8 cellular contexts compared by ENCODE assay signal in the genomic region with DNA sequence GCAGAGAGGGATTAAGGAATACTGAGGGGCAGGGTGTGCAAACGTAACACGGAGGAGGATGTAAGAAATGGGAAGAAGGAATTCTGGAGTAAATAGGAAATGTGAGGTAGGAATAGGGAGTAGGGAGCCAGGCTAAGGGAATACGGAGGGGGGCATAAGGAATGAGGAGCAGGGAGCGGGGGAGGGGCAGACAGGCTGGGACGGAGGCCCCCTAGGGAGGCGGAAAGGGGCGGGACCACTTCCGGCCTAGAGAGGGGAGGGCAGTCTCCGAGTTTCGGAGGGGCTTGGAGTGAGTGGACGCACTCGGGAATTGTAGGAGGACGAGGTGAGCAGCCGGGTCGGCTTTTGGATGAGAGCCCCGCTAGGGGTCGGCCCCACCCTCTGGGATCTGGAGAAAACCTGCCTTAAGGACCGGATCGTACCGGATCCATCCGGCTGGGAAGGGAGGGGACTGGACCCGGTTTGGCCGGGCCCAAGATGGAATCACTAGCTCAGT. TPM values are rescaled to one million over a fixed set of nuclear protein-coding genes. Genes with fewer than 3 reads are reported as not detected.
DNase-seq lines count a peak whose midpoint lies in the region; ATAC-seq, FAIRE-seq and TF ChIP-seq lines count a peak whose summit lies in the region.

No MANE protein-coding gene starts in this region.

- H3K23ac ChIP-seq in IMR-90 (ENCODE audit: low read depth, low read length), result peak overlapping the region; percentile 68

- TF ChIP-seq POLR2A in IMR-90 (IDR thresholded peaks at IDR 0.05; ENCODE audit: low read depth, low read length), result no peak

- no peak for TF ChIP-seq RAD21 in IMR-90 (IDR thresholded peaks at IDR 0.05; ENCODE audit: low read length)

- dilution Hi-C loops in IMR-90 (cut with HindIII; ENCODE audit: low sequenced_read_pairs, unreplicated experiment), result no loop called here

- in situ Hi-C loops in IMR-90 (cut with MboI; ENCODE audit: low sequenced_read_pairs), result no loop called here

- intact Hi-C loops in IMR-90 (cut with micrococcal nuclease), result loop anchor here (1.0 to 10.0 kb wide), 3 partner anchors 192 to 563 kb away; a partner anchor contains a TSS
- intact Hi-C loops in kidney (cut with DNase I), result no loop called here

- peak overlapping the region; percentile 51 for H4K5ac ChIP-seq in IMR-90 (ENCODE audit: low read depth, low read length)

- H3K79me1 ChIP-seq in IMR-90 (ENCODE audit: low read depth in 1 of 2, low read length in 2 of 2), result peaks cover 5 to 30% of the 10 kb centered on the region in 2 experiments; a peak in 2 of 4 replicates

- H3K14ac ChIP-seq in IMR-90 (replicated peaks; ENCODE audit: low read depth, low read length), result peak overlapping the region; percentile 95

- H4K8ac ChIP-seq in IMR-90 (ENCODE audit: low read depth in 2 of 2, low read length in 2 of 2), result peak overlapping the region; percentile 89 to 92; a peak in 3 of 4 replicates

- peaks cover 3% of the 10 kb centered on the region; the same call in 1 of the 2 replicates for H3K9me1 ChIP-seq in IMR-90 (ENCODE audit: insufficient read depth, low read length)

- H3K4ac ChIP-seq in IMR-90 (ENCODE audit: low read depth, low read length), result peak overlapping the region; percentile 74

- peaks cover 20% of the 10 kb centered on the region for H3K27me3 Mint-ChIP-seq in T-helper 1 cell treated with Interleukin-12 subunit alpha and Interleukin-12 subunit beta and Interleukin-4 antibody, amounts not matched to agents 30 μg/mL and 1 μg/mL, for 36 hours (ENCODE audit: low read depth)

- H2BK120ac ChIP-seq in IMR-90 (ENCODE audit: low read depth, low read length), result peak overlapping the region; percentile 46

- H3K56ac ChIP-seq in IMR-90 (ENCODE audit: extremely low read depth, insufficient read depth, low read length), result peak overlapping the region; percentile 81; the same call in 1 of the 2 replicates

- no TSS peak for BruUV-seq in IMR-90 (replicated peaks; lab: Mats Ljungman, UMichigan)

- peak; percentile 24 for DNase-seq in D721Med (ENCODE audit: insufficient read length, low spot score)
- no peak for DNase-seq in IMR-90
- no peak for DNase-seq in cardiac fibroblast (ENCODE audit: low read depth in 2 of 2)
- DNase-seq in kidney, result peak; percentile 90
- DNase-seq in smooth muscle cell of the brain vasculature (ENCODE audit: low read depth, low spot score), result peak; percentile 20
- DNase-seq in NOMO-1 treated with DMSO at 0.1 percent for 48 hours (lab: John Stamatoyannopoulos, UW; ENCODE audit: unreplicated experiment), result no peak

- H3K27ac ChIP-seq in IMR-90 (ENCODE audit: insufficient read depth, low read length) (peak overlapping the region; percentile 90), kidney (ENCODE audit: low read depth in 2 of 2, low read length in 2 of 2) (peak overlapping the region; percentile 93 to 94)

- peak overlapping the region; percentile 52 for H4K91ac ChIP-seq in IMR-90 (ENCODE audit: insufficient read depth, low read depth, low read length)

- ATAC-seq in GM21423 (IDR thresholded peaks at IDR 0.05; ENCODE audit: unreplicated experiment) (peak; percentile 27), IMR-90 (ENCODE audit: low read depth) (peak; percentile 60)

- 28% methylated on average over 8 of the region's 23 CpGs; no CpG with 5 or more reads in 1 of the 2 experiments for WGBS in IMR-90 (ENCODE audit: extremely low coverage in 2 of 2, insufficient read length in 1 of 2), 2 experiments

- H2BK5ac ChIP-seq in IMR-90 (ENCODE audit: low read depth, low read length, poor library complexity, severe bottlenecking), result peak overlapping the region; percentile 64

- peak overlapping the region; percentile 93 for H2AFZ ChIP-seq in IMR-90 (replicated peaks; ENCODE audit: low read length, poor library complexity)

- POLR2A ChIA-PET in IMR-90 (lab: Charles Lee; ENCODE audit: unreplicated experiment), result interaction anchor here (1.5 kb wide), 1 partner anchor 169 kb away, joined by 6 read pairs; no protein-coding TSS in a partner anchor

- peaks cover 16% of the 10 kb centered on the region for H3K36me3 Mint-ChIP-seq in T-helper 1 cell treated with Interleukin-12 subunit alpha and Interleukin-12 subunit beta and Interleukin-4 antibody, amounts not matched to agents 30 μg/mL and 1 μg/mL, for 36 hours (ENCODE audit: low read depth)

- H3K4me3 Mint-ChIP-seq in T-helper 1 cell treated with Interleukin-12 subunit alpha and Interleukin-12 subunit beta and Interleukin-4 antibody, amounts not matched to agents 30 μg/mL and 1 μg/mL, for 36 hours, result peak overlapping the region; percentile 96

- TF ChIP-seq CTCF in D721Med (IDR thresholded peaks at IDR 0.05; ENCODE audit: insufficient read depth, missing control alignments) (no peak), IMR-90 (conservative IDR thresholded peaks at IDR 0.05; ENCODE audit: low read depth, low read length) (no peak), cardiac fibroblast (IDR thresholded peaks at IDR 0.05; ENCODE audit: low read depth, low read length) (no peak), kidney (IDR thresholded peaks at IDR 0.05; ENCODE audit: borderline replicate concordance, extremely low read depth, insufficient read depth) (no peak)

- H4K20me1 ChIP-seq in IMR-90 (ENCODE audit: insufficient read depth, low read length), result peaks cover 18% of the 10 kb centered on the region; the same call in 1 of the 2 replicates

- peak overlapping the region; percentile 93 for H3K27ac Mint-ChIP-seq in T-helper 1 cell treated with Interleukin-12 subunit alpha and Interleukin-12 subunit beta and Interleukin-4 antibody, amounts not matched to agents 30 μg/mL and 1 μg/mL, for 36 hours

- H3K18ac ChIP-seq in IMR-90 (ENCODE audit: low read depth, low read length), result peak overlapping the region; percentile 14

- 0 out of 3 replicates have a peak overlapping the region, but pooled peaks have one; percentile 55 for H2BK15ac ChIP-seq in IMR-90 (ENCODE audit: low read depth, low read length)

- peak overlapping the region; percentile 75 for H3K4me2 ChIP-seq in IMR-90 (ENCODE audit: low read depth, low read length)

- H3K4me1 ChIP-seq in IMR-90 (ENCODE audit: control insufficient read depth, insufficient read depth, low read length) (peaks cover 7% of the 10 kb centered on the region; the same call in 1 of the 2 replicates), kidney (ENCODE audit: control insufficient read depth in 1 of 2, insufficient read depth in 1 of 2, low read depth in 1 of 2, low read length in 2 of 2) (peaks cover 0 to 10% of the 10 kb centered on the region in 2 donors)

- peak overlapping the region; percentile 70; the same call in 1 of the 2 replicates for H2AK5ac ChIP-seq in IMR-90 (ENCODE audit: low read depth, low read length)

- H3K9me3 ChIP-seq in IMR-90 (ENCODE audit: control insufficient read depth, insufficient read depth, low read length) (no peaks in the 10 kb centered on the region), kidney (ENCODE audit: control insufficient read depth in 1 of 2, low read length in 2 of 2) (no peaks in the 10 kb centered on the region)

- peak overlapping the region; percentile 88 for H2AK9ac ChIP-seq in IMR-90 (replicated peaks; ENCODE audit: low read depth, low read length, poor library complexity)

- H3K4me1 Mint-ChIP-seq in T-helper 1 cell treated with Interleukin-12 subunit alpha and Interleukin-12 subunit beta and Interleukin-4 antibody, amounts not matched to agents 30 μg/mL and 1 μg/mL, for 36 hours (ENCODE audit: low read depth), result peaks cover 15% of the 10 kb centered on the region

- no peak overlapping the region for H2BK20ac ChIP-seq in IMR-90 (ENCODE audit: low read depth, low read length)

- peak overlapping the region; percentile 84 for H3K4me3 ChIP-seq in IMR-90 (ENCODE audit: insufficient read depth, low read depth, low read length)
- peak overlapping the region; percentile 67 to 72 for H3K4me3 ChIP-seq in cardiac fibroblast (replicated peaks in 1 of 2; ENCODE audit: low read depth in 2 of 2, low read length in 2 of 2)
- peak overlapping the region; percentile 81 to 87 for H3K4me3 ChIP-seq in kidney (ENCODE audit: low read length in 2 of 2)

- H3K9ac ChIP-seq in IMR-90 (ENCODE audit: low read depth, low read length) (peak overlapping the region; percentile 98), kidney (ENCODE audit: low read length in 2 of 2) (peak overlapping the region; percentile 79 to 85)

- no peaks in the 10 kb centered on the region for H3K9me3 Mint-ChIP-seq in T-helper 1 cell treated with Interleukin-12 subunit alpha and Interleukin-12 subunit beta and Interleukin-4 antibody, amounts not matched to agents 30 μg/mL and 1 μg/mL, for 36 hours

- H3K27me3 ChIP-seq in IMR-90 (ENCODE audit: control insufficient read depth, insufficient read depth, low read length), result peaks cover 11% of the 10 kb centered on the region

- CTCF ChIA-PET in IMR-90 (lab: Yijun Ruan, JAX), result interaction anchor here (1.1 kb wide), 1 partner anchor 168 kb away, joined by 4 read pairs; no protein-coding TSS in a partner anchor

- FAIRE-seq in D721Med (lab: Jason Lieb, UNC) (no peak), kidney (lab: Jason Lieb, UNC) (no peak)

- peaks cover 33% of the 10 kb centered on the region for H3K36me3 ChIP-seq in IMR-90 (ENCODE audit: control insufficient read depth, insufficient read depth, low read length)
- peaks cover 19 to 22% of the 10 kb centered on the region in 2 donors for H3K36me3 ChIP-seq in kidney (ENCODE audit: control insufficient read depth in 1 of 2, insufficient read depth in 2 of 2, low read length in 2 of 2)

TF ChIP-seq in IMR-90, 13 proteins besides CTCF, POLR2A, EP300 and RAD21:
- TF ChIP-seq MAZ (IDR thresholded peaks at IDR 0.05; ENCODE audit: borderline replicate concordance, low read depth, low read length), result peak; percentile 53; the same call in 1 of the 2 replicates
- no peak for TF ChIP-seq FOS (IDR thresholded peaks at IDR 0.05; ENCODE audit: low read depth, low read length)

RNA-seq across cellular contexts. Expression of a gene that starts 0.6 kb away (rescaled TPM):
- total RNA-seq in IMR-90 (2012; rRNA removed) (279 and 341 TPM in 2 replicates), kidney (185 TPM)
- polyA plus RNA-seq in IMR-90 (2012; rRNA removed) (268 and 301 TPM in 2 replicates), kidney (ENCODE audit: insufficient read depth, low read depth, low replicate concordance) (285 TPM)
- 245 and 256 TPM in 2 replicates for polyA plus RNA-seq in IMR-90 (2012; cell fraction: cytosol; rRNA removed)
- 469 and 544 TPM in 2 replicates for polyA plus RNA-seq in IMR-90 (2012; cell fraction: nucleus; rRNA removed; ENCODE audit: low replicate concordance)

RNA-seq across cellular contexts. Expression of a gene that starts 10.1 kb away (rescaled TPM):
- total RNA-seq in IMR-90 (2012; rRNA removed), result not detected in 2 replicates
- not detected in 2 replicates for polyA plus RNA-seq in IMR-90 (2012; rRNA removed)
- polyA plus RNA-seq in IMR-90 (2012; cell fraction: cytosol; rRNA removed), result not detected in 2 replicates
- not detected in 2 replicates for polyA plus RNA-seq in IMR-90 (2012; cell fraction: nucleus; rRNA removed; ENCODE audit: low replicate concordance)
- total RNA-seq in kidney, result not detected
- polyA plus RNA-seq in kidney (ENCODE audit: insufficient read depth, low read depth, low replicate concordance), result not detected

Comparison
In these comparisons a context has a peak if more than half of its experiments do, and no peak if none do; other contexts are left out.
1. DNase-seq: peak in D721Med (single experiment), kidney (single experiment) and smooth muscle cell of the brain vasculature (single experiment); none in IMR-90 (single experiment), cardiac fibroblast (0 of 2) and NOMO-1 treated with DMSO at 0.1 percent for 48 hours (single experiment).
2. Peak in every context shown above with its lines, with median percentiles within 50 percentile points of each other: H3K4me3 ChIP-seq.